22 cellular contexts compared by ENCODE assay signal in the genomic region with DNA sequence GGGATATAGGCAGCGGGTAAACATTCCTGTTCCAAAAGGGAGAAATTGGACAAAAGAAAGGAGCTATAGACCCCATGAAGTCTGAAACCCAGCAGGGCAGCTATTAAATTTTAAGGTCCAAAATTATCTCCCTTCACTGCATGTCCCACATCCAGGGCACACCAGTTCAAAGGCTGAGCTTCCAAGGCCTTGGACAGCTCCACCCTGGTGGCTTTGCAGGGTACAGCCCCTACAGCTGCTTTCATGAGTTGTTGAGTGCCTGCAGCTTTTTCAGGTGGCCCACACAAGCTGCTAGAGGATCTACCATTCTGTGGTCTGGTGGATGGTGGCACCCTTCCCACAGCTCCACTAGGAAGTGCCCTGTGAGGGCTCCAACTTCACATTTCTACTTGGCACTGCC.
"Had no signal": no experiment of that assay in that cellular context is flagged by ENCODE, and none has a peak within 500 bp of the region (broad histone marks: within the 10 kb centered on the region; RNA-seq: fewer than 3 reads in every experiment).

No MANE protein-coding gene starts in this region.

- H3K36me3 ChIP-seq: esophagus muscularis mucosa, heart right ventricle, left lung, prostate gland, right atrium auricular region, sigmoid colon, suprapubic skin, transverse colon, upper lobe of right lung, uterus had no signal

- H3K27ac Mint-ChIP-seq: naive thymus-derived CD8-positive, alpha-beta T cell; nephron progenitor cell; stimulated activated naive CD8-positive, alpha-beta T cell treated with anti-CD3 and anti-CD28 coated beads, Interleukin-15, amount 100 ng/mL, for 72 hours had no signal

- H3K4me1 ChIP-seq: esophagus muscularis mucosa, foreskin keratinocyte, heart right ventricle, left lung, prostate gland, right atrium auricular region, sigmoid colon, upper lobe of right lung, uterus had no signal

- H3K9me3 Mint-ChIP-seq: stimulated activated naive CD8-positive, alpha-beta T cell treated with anti-CD3 and anti-CD28 coated beads, Interleukin-15, amount 100 ng/mL, for 72 hours had no signal

- H3K9me3 ChIP-seq: esophagus muscularis mucosa, heart right ventricle, left lung, prostate gland, right atrium auricular region, sigmoid colon, suprapubic skin, transverse colon, upper lobe of right lung, uterus had no signal

- H3K4me1 Mint-ChIP-seq: naive thymus-derived CD8-positive, alpha-beta T cell; nephron progenitor cell; stimulated activated naive CD8-positive, alpha-beta T cell treated with anti-CD3 and anti-CD28 coated beads, Interleukin-15, amount 100 ng/mL, for 72 hours had no signal

- H3K27ac ChIP-seq: esophagus muscularis mucosa, foreskin keratinocyte, heart right ventricle, left lung, prostate gland, right atrium auricular region, sigmoid colon, suprapubic skin, transverse colon, upper lobe of right lung, uterus had no signal

- DNase-seq: effector CD8-positive, alpha-beta T cell; foreskin keratinocyte; glutamatergic neuron; heart right ventricle; hippocampal formation; left cardiac atrium; left lung; mesenchymal stem cell; midbrain; naive thymus-derived CD8-positive, alpha-beta T cell; nephron progenitor cell; nucleus accumbens; sigmoid colon; stimulated activated naive CD4-positive, alpha-beta T cell; stimulated activated naive CD8-positive, alpha-beta T cell treated with anti-CD3 and anti-CD28 coated beads, Interleukin-15, amount 100 ng/mL, for 72 hours; transverse colon; upper lobe of right lung; uterus had no signal

- H3K4me3 Mint-ChIP-seq: naive thymus-derived CD8-positive, alpha-beta T cell; nephron progenitor cell; stimulated activated naive CD8-positive, alpha-beta T cell treated with anti-CD3 and anti-CD28 coated beads, Interleukin-15, amount 100 ng/mL, for 72 hours had no signal

- H3K36me3 Mint-ChIP-seq: naive thymus-derived CD8-positive, alpha-beta T cell had no signal

- ATAC-seq: foreskin keratinocyte; heart right ventricle; left cardiac atrium; left lung; naive thymus-derived CD8-positive, alpha-beta T cell; stimulated activated naive CD8-positive, alpha-beta T cell treated with anti-CD3 and anti-CD28 coated beads, Interleukin-15, amount 100 ng/mL, for 72 hours; upper lobe of right lung had no signal

- H3K4me3 ChIP-seq: esophagus muscularis mucosa, heart right ventricle, left lung, prostate gland, right atrium auricular region, sigmoid colon, suprapubic skin, transverse colon, upper lobe of right lung, uterus had no signal
